In the genomic region with DNA sequence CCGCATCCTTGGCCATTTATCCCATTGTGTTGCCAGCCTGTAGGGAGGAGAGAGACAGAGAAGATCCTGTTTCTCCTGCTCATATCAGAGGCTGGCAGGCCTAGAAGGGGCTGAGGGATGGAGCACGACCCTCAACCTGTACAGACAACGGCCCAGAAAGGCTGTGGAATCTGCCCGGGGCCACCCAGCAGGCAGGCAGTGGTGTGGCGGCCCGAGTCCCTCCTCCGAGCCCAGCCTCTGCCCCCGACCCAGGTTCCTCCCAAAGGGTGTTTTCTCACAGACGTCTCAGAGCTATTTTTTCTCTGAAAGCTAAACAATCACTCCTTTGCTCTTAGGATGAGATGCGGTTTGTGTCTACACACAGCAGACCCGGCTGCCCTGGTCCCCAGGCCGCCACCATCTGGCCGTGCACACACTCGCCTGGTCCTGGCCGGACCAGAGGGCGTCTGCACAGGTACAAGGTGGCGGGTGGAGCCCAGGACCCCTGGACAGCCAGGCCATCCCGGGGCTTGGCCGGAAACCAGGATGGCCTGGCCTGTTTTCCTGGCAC, we compare ENCODE assay signal across 19 cellular contexts.
"Had no signal": no experiment of that assay in that cellular context is flagged by ENCODE, and none has a peak within 500 bp of the region (broad histone marks: within the 10 kb centered on the region; RNA-seq: fewer than 3 reads in every experiment).

No MANE protein-coding gene starts in this region.

- ATAC-seq: effector memory CD8-positive, alpha-beta T cell; foreskin keratinocyte; right lobe of liver had no signal

- H3K9me3 ChIP-seq: right lobe of liver, uterus had no signal

- H3K4me3 Mint-ChIP-seq: brain; memory B cell; nephron; T-helper 2 cell treated with Interferon-gamma antibody and Interleukin-4, amounts not matched to agents 5 μg/mL and 100 μg/mL, for 36 hours had no signal

- DNase-seq: activated CD4-positive, alpha-beta T cell treated with anti-CD3 and anti-CD28 coated beads, Interleukin-2, amount 10 ng/mL, durations not matched to agents 24 days and 14 days; activated CD4-positive, CD25-positive, alpha-beta regulatory T cell; activated CD8-positive, alpha-beta memory T cell treated with anti-CD3 and anti-CD28 coated beads, Interleukin-2, amount 50 U/mL, for 48 hours; activated CD8-positive, alpha-beta T cell treated with anti-CD3 and anti-CD28 coated beads, Interleukin-2, amount 10 ng/mL, durations not matched to agents 7 days and 5 days; amygdala; dermis blood vessel endothelial cell; effector memory CD8-positive, alpha-beta T cell; foreskin keratinocyte; occipital lobe; stimulated activated CD4-positive, alpha-beta T cell treated with anti-CD3 and anti-CD28 coated beads, Interleukin-1b, Interleukin-23, amount 100 ng/mL, for 48 hours; tibial artery; uterus had no signal

- H3K27me3 Mint-ChIP-seq: activated CD4-positive, alpha-beta T cell treated with anti-CD3 and anti-CD28 coated beads, Interleukin-2, amount 10 ng/mL, durations not matched to agents 24 days and 14 days; activated naive CD8-positive, alpha-beta T cell treated with anti-CD3 and anti-CD28 coated beads for 36 hours had no signal

- H3K27ac Mint-ChIP-seq: activated T-cell treated with anti-CD3 and anti-CD28 coated beads, Interleukin-2, amount 50 U/mL, for 72 hours; brain; effector memory CD8-positive, alpha-beta T cell; memory B cell had no signal

- H3K27me3 ChIP-seq: foreskin keratinocyte, right lobe of liver had no signal

- H3K4me1 ChIP-seq: uterus had no signal

- H3K4me3 ChIP-seq: right lobe of liver, tibial artery, uterus had no signal

- H3K27ac ChIP-seq: foreskin keratinocyte, right lobe of liver, tibial artery, uterus had no signal

- H3K9me3 Mint-ChIP-seq: activated T-cell treated with anti-CD3 and anti-CD28 coated beads, Interleukin-2, amount 50 U/mL, for 72 hours; effector memory CD8-positive, alpha-beta T cell had no signal

- H3K36me3 ChIP-seq: right lobe of liver, tibial artery, uterus had no signal
